9 cellular contexts compared by ENCODE assay signal in genomic region chr17:50909765-50910661, GRCh38. TPM values are rescaled to one million over a fixed set of nuclear protein-coding genes. Genes with fewer than 3 reads are reported as not detected.
A peak's percentile ranks its signal among the peaks of the same experiment; 100 is the strongest.
DNase-seq lines count a peak whose midpoint lies in the region; ATAC-seq and TF ChIP-seq lines count a peak whose summit lies in the region.
"Had no signal": no experiment of that assay in that cellular context is flagged by ENCODE, and none has a peak within 500 bp of the region (broad histone marks: within the 10 kb centered on the region; RNA-seq: fewer than 3 reads in every experiment).

No MANE protein-coding gene starts in this region.

- peak; percentile 53 for DNase-seq in NK-92 treated with Interleukin-12 subunit alpha and Interleukin-12 subunit beta, amount 100 ng/mL, for 24 hours (lab: John Stamatoyannopoulos, UW)
- DNase-seq in NK-92 (lab: John Stamatoyannopoulos, UW; ENCODE audit: unreplicated experiment) (no peak), upper lobe of right lung (no peak), head of caudate nucleus (no peak), epidermal melanocyte (ENCODE audit: insufficient read length, low spot score) (no peak)

- intact Hi-C loops in upper lobe of right lung (cut with DNase I): no loop called here
- intact Hi-C loops in head of caudate nucleus (cut with DNase I): no loop called here

- H3K4me1 Mint-ChIP-seq in activated naive CD8-positive, alpha-beta T cell (ENCODE audit: low read depth): peaks cover 79% of the 10 kb centered on the region

- H3K27ac ChIP-seq in parathyroid adenoma: peak overlapping the region; percentile 78
- peak overlapping the region; percentile 37 for H3K27ac ChIP-seq in upper lobe of right lung
- H3K27ac ChIP-seq: SJSA1 had no signal

- peaks cover 49% of the 10 kb centered on the region for H3K4me1 ChIP-seq in parathyroid adenoma
- H3K4me1 ChIP-seq in upper lobe of right lung: peaks cover 14% of the 10 kb centered on the region
- H3K4me1 ChIP-seq: SJSA1 had no signal

- H3K36me3 ChIP-seq in parathyroid adenoma (ENCODE audit: control insufficient read depth, insufficient read depth, low read length) (no peaks in the 10 kb centered on the region), upper lobe of right lung (no peaks in the 10 kb centered on the region)
- H3K36me3 ChIP-seq: SJSA1 had no signal

- H3K79me2 ChIP-seq in parathyroid adenoma: peaks cover 8% of the 10 kb centered on the region

- no peak for TF ChIP-seq CTCF in parathyroid adenoma (IDR thresholded peaks at IDR 0.05)
- no peak for TF ChIP-seq CTCF in upper lobe of right lung (IDR thresholded peaks at IDR 0.05)

- H3K9me3 Mint-ChIP-seq in activated naive CD8-positive, alpha-beta T cell (ENCODE audit: low read depth): no peaks in the 10 kb centered on the region

- H2AFZ ChIP-seq in parathyroid adenoma: peak overlapping the region; percentile 69

- H3K9me3 ChIP-seq in parathyroid adenoma (ENCODE audit: control insufficient read depth, low read length) (no peaks in the 10 kb centered on the region), upper lobe of right lung (no peaks in the 10 kb centered on the region)
- H3K9me3 ChIP-seq: SJSA1 had no signal

- peak; percentile 37 for ATAC-seq in upper lobe of right lung
- ATAC-seq in GM19324 (IDR thresholded peaks at IDR 0.05; ENCODE audit: low FRiP score, unreplicated experiment): no peak

- H3K4me3 Mint-ChIP-seq in activated naive CD8-positive, alpha-beta T cell: peak overlapping the region; percentile 54

- H3K27me3 Mint-ChIP-seq in activated naive CD8-positive, alpha-beta T cell: no peaks in the 10 kb centered on the region

- no peak overlapping the region for H3K9ac ChIP-seq in parathyroid adenoma

- H3K4me3 ChIP-seq in parathyroid adenoma (ENCODE audit: low read depth, low read length) (no peak overlapping the region), upper lobe of right lung (no peak overlapping the region)
- H3K4me3 ChIP-seq: SJSA1 had no signal

- no peaks in the 10 kb centered on the region for H3K27me3 ChIP-seq in parathyroid adenoma (ENCODE audit: control insufficient read depth, insufficient read depth, low read length)
- H3K27me3 ChIP-seq in upper lobe of right lung: no peaks in the 10 kb centered on the region
- H3K27me3 ChIP-seq: SJSA1 had no signal

- peak overlapping the region; percentile 93 for H3K27ac Mint-ChIP-seq in activated naive CD8-positive, alpha-beta T cell

- H3K4me2 ChIP-seq in parathyroid adenoma (ENCODE audit: low read length): peak overlapping the region; percentile 7

- peaks cover 2% of the 10 kb centered on the region for H3K36me3 Mint-ChIP-seq in activated naive CD8-positive, alpha-beta T cell

RNA-seq across cellular contexts. Expression of gene TOB1, which starts 43.9 kb away (rescaled TPM):
- 70.1 TPM for total RNA-seq in upper lobe of right lung
